8 cellular contexts compared by ENCODE assay signal in the genomic region with DNA sequence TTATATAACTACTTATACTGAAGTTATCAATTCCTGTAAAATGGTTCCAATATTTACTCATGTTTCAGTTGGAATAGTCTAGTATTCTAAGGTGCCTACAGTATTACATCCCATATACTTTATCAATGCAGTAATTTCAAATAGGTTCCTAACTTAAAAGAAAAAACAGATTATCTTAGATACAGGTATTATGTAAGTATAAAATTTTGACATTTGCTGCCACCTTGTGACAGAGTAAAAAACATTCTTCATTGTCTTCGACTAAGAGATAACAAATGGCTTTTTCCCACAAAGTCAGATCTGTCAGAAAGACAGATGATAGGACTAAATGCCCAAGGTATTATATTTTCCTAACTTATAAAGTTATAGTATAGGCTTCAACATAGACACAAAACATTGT.
DNase-seq lines count a peak whose midpoint lies in the region; ATAC-seq and FAIRE-seq lines count a peak whose summit lies in the region.

No MANE protein-coding gene starts in this region.

- H3K4me1 Mint-ChIP-seq in activated CD8-positive, alpha-beta T cell treated with anti-CD3 and anti-CD28 coated beads, Interleukin-2, amount 10 ng/mL, durations not matched to agents 7 days and 5 days (ENCODE audit: low read depth), result peaks cover 32% of the 10 kb centered on the region

- in situ Hi-C loops in Caki2 (cut with HindIII; ENCODE audit: low pct_unique_long_range_greater_than_20kb, low sequenced_read_pairs), result no loop called here

- FAIRE-seq in HTR-8/SVneo (lab: Jason Lieb, UNC), result no peak

- DNase-seq in Caki2 (ENCODE audit: low read depth), result peak; percentile 8
- DNase-seq in HT1080 (ENCODE audit: low read depth), result peak; percentile 15
- no peak for DNase-seq in activated CD8-positive, alpha-beta T cell treated with anti-CD3 and anti-CD28 coated beads, Interleukin-2, amount 10 ng/mL, durations not matched to agents 7 days and 5 days
- no peak for DNase-seq in left lobe of liver (ENCODE audit: low spot score)
- no peak for DNase-seq in HTR-8/SVneo (ENCODE audit: insufficient read length, low spot score)
- DNase-seq in NCI-H1930 (lab: John Stamatoyannopoulos, UW), result no peak

- no peak overlapping the region for H3K4me3 Mint-ChIP-seq in activated CD8-positive, alpha-beta T cell treated with anti-CD3 and anti-CD28 coated beads, Interleukin-2, amount 10 ng/mL, durations not matched to agents 7 days and 5 days

- no peaks in the 10 kb centered on the region for H3K27me3 Mint-ChIP-seq in activated CD8-positive, alpha-beta T cell treated with anti-CD3 and anti-CD28 coated beads, Interleukin-2, amount 10 ng/mL, durations not matched to agents 7 days and 5 days (ENCODE audit: low read depth)

- POLR2A ChIA-PET in activated CD8-positive, alpha-beta T cell treated with anti-CD3 and anti-CD28 coated beads, Interleukin-2, amount 10 ng/mL, durations not matched to agents 7 days and 5 days (lab: Charles Lee), result no interaction called here

- peak; percentile 44 for ATAC-seq in activated CD8-positive, alpha-beta T cell treated with anti-CD3 and anti-CD28 coated beads, Interleukin-2, amount 10 ng/mL, durations not matched to agents 7 days and 5 days
- ATAC-seq in left lobe of liver (peak; percentile 69), HG03521 (IDR thresholded peaks at IDR 0.05; ENCODE audit: unreplicated experiment) (no peak), GM21515 (IDR thresholded peaks at IDR 0.05; ENCODE audit: unreplicated experiment) (no peak)

- H3K36me3 Mint-ChIP-seq in activated CD8-positive, alpha-beta T cell treated with anti-CD3 and anti-CD28 coated beads, Interleukin-2, amount 10 ng/mL, durations not matched to agents 7 days and 5 days (ENCODE audit: low read depth), result peaks cover 60% of the 10 kb centered on the region

- peaks cover 13% of the 10 kb centered on the region for H3K9me3 Mint-ChIP-seq in activated CD8-positive, alpha-beta T cell treated with anti-CD3 and anti-CD28 coated beads, Interleukin-2, amount 10 ng/mL, durations not matched to agents 7 days and 5 days (ENCODE audit: insufficient read depth)

- CTCF ChIA-PET in activated CD8-positive, alpha-beta T cell treated with anti-CD3 and anti-CD28 coated beads, Interleukin-2, amount 10 ng/mL, durations not matched to agents 7 days and 5 days (lab: Charles Lee), result interaction anchor here (1.0 to 1.4 kb wide), 3 partner anchors 160 to 450 kb away, joined by 3 to 5 read pairs (median 4); a partner anchor contains a TSS

- H3K27ac Mint-ChIP-seq in activated CD8-positive, alpha-beta T cell treated with anti-CD3 and anti-CD28 coated beads, Interleukin-2, amount 10 ng/mL, durations not matched to agents 7 days and 5 days, result no peak overlapping the region

Comparison
In these comparisons a context has a peak if more than half of its experiments do, and no peak if none do; other contexts are left out.
1. DNase-seq: peak in Caki2 (single experiment) and HT1080 (single experiment); none in activated CD8-positive, alpha-beta T cell treated with anti-CD3 and anti-CD28 coated beads, Interleukin-2, amount 10 ng/mL, durations not matched to agents 7 days and 5 days (single experiment), left lobe of liver (single experiment), HTR-8/SVneo (single experiment) and NCI-H1930 (0 of 2).
2. ATAC-seq: peak in activated CD8-positive, alpha-beta T cell treated with anti-CD3 and anti-CD28 coated beads, Interleukin-2, amount 10 ng/mL, durations not matched to agents 7 days and 5 days (single experiment) and left lobe of liver (single experiment); none in HG03521 (single experiment) and GM21515 (single experiment).